Comparison of ENCODE assay signal across 25 cellular contexts in genomic region chr10:21803374-21803773, GRCh38.
"Had no signal": no experiment of that assay in that cellular context is flagged by ENCODE, and none has a peak within 500 bp of the region (broad histone marks: within the 10 kb centered on the region; RNA-seq: fewer than 3 reads in every experiment).

No MANE protein-coding gene starts in this region.

- H3K27me3 Mint-ChIP-seq: naive B cell, type B pancreatic cell had no signal

- H3K4me1 ChIP-seq: foreskin keratinocyte, suprapubic skin, thyroid gland had no signal

- DNase-seq: effector CD4-positive, alpha-beta T cell; endodermal cell; erythroblast; foreskin keratinocyte; head of caudate nucleus; kidney; left cardiac atrium; left ventricle myocardium superior; mesenchymal stem cell; naive B cell; posterior cingulate gyrus; right cardiac atrium; small intestine; stimulated activated CD4-positive, alpha-beta T cell treated with anti-CD3 and anti-CD28 coated beads, Interleukin-12 subunit alpha, Interleukin-12 subunit beta, amount 100 ng/mL, for 4 hours; stimulated activated CD4-positive, alpha-beta T cell treated with anti-CD3 and anti-CD28 coated beads, Interleukin-4, amount 100 ng/mL, for 1 hour; stimulated activated CD8-positive, alpha-beta memory T cell treated with anti-CD3 and anti-CD28 coated beads, Interleukin-4, amount 100 ng/mL, for 48 hours; stimulated activated naive CD8-positive, alpha-beta T cell treated with anti-CD3 and anti-CD28 coated beads, Interleukin-15, Interleukin-2, amounts not matched to agents 100 U/mL and 50 U/mL, for 24 hours; thyroid gland had no signal

- H3K4me2 ChIP-seq: hepatocyte had no signal

- H3K4me3 Mint-ChIP-seq: endodermal cell; naive B cell; nephron; stimulated activated effector memory CD8-positive, alpha-beta T cell treated with anti-CD3 and anti-CD28 coated beads, Interleukin-12 subunit alpha, Interleukin-12 subunit beta, amount 100 ng/mL, for 72 hours; type B pancreatic cell had no signal

- H3K27me3 ChIP-seq: foreskin keratinocyte, hepatocyte, suprapubic skin, thyroid gland had no signal

- H3K27ac ChIP-seq: coronary artery, foreskin keratinocyte, hepatocyte, suprapubic skin, thyroid gland had no signal

- H3K27ac Mint-ChIP-seq: endodermal cell; naive B cell; stimulated activated effector memory CD8-positive, alpha-beta T cell treated with anti-CD3 and anti-CD28 coated beads, Interleukin-12 subunit alpha, Interleukin-12 subunit beta, amount 100 ng/mL, for 72 hours; type B pancreatic cell had no signal

- H3K36me3 ChIP-seq: suprapubic skin, thyroid gland had no signal

- H3K9me3 ChIP-seq: thyroid gland had no signal

- H3K79me2 ChIP-seq: hepatocyte had no signal

- H2AFZ ChIP-seq: hepatocyte had no signal

- ATAC-seq: foreskin keratinocyte; left cardiac atrium; left ventricle myocardium superior; right cardiac atrium; stimulated activated effector memory CD8-positive, alpha-beta T cell treated with anti-CD3 and anti-CD28 coated beads, Interleukin-12 subunit alpha, Interleukin-12 subunit beta, amount 100 ng/mL, for 72 hours; stimulated activated naive CD8-positive, alpha-beta T cell treated with anti-CD3 and anti-CD28 coated beads, Interleukin-15, Interleukin-2, amounts not matched to agents 100 U/mL and 50 U/mL, for 24 hours had no signal

- H3K4me3 ChIP-seq: coronary artery, hepatocyte, lung, suprapubic skin, thyroid gland had no signal

- H3K9me3 Mint-ChIP-seq: endodermal cell; nephron; stimulated activated effector memory CD8-positive, alpha-beta T cell treated with anti-CD3 and anti-CD28 coated beads, Interleukin-12 subunit alpha, Interleukin-12 subunit beta, amount 100 ng/mL, for 72 hours had no signal

- H3K4me1 Mint-ChIP-seq: naive B cell had no signal
